ENCODE assay signal across 32 cellular contexts in genomic region chr16:52554334-52554733, GRCh38. TPM values are rescaled to one million over a fixed set of nuclear protein-coding genes. Genes with fewer than 3 reads are reported as not detected.
"Had no signal": no experiment of that assay in that cellular context is flagged by ENCODE, and none has a peak within 500 bp of the region (broad histone marks: within the 10 kb centered on the region; RNA-seq: fewer than 3 reads in every experiment).

No MANE protein-coding gene starts in this region.

- H3K9me3 ChIP-seq: ovary, psoas muscle, suprapubic skin, testis, tibial artery, transverse colon, vagina had no signal

- ATAC-seq: natural killer cell; psoas muscle; right cardiac atrium; sciatic nerve; stimulated activated memory B cell treated with anti-CD40 and anti-IgM and Interleukin-4, amounts not matched to agents 10 μg/mL and 1 μg/mL and 100 μg/mL, for 72 hours; stimulated activated naive CD8-positive, alpha-beta T cell treated with anti-CD3 and anti-CD28 coated beads, Interleukin-15, amount 100 ng/mL, for 72 hours; stimulated activated naive CD8-positive, alpha-beta T cell treated with anti-CD3 and anti-CD28 coated beads, Interleukin-15, Interleukin-2, amounts not matched to agents 100 U/mL and 50 U/mL, for 24 hours had no signal

- H3K4me1 Mint-ChIP-seq: natural killer cell; nephron; stimulated activated memory B cell treated with anti-CD40 and anti-IgM and Interleukin-4, amounts not matched to agents 10 μg/mL and 1 μg/mL and 100 μg/mL, for 72 hours; stimulated activated naive CD8-positive, alpha-beta T cell treated with anti-CD3 and anti-CD28 coated beads, Interleukin-15, amount 100 ng/mL, for 72 hours had no signal

- H3K27me3 Mint-ChIP-seq: progenitor cell of endocrine pancreas had no signal

- H3K9ac ChIP-seq: neural progenitor cell, parathyroid adenoma had no signal

- H3K79me2 ChIP-seq: parathyroid adenoma had no signal

- H3K27ac ChIP-seq: neural progenitor cell, ovary, parathyroid adenoma, psoas muscle, skin epidermis, spleen, suprapubic skin, testis, tibial artery, vagina had no signal

- H3K4me2 ChIP-seq: smooth muscle cell had no signal

- H3K36me3 ChIP-seq: neural progenitor cell, ovary, spleen, suprapubic skin, tibial artery, transverse colon, vagina had no signal

- H3K9me3 Mint-ChIP-seq: stimulated activated naive CD8-positive, alpha-beta T cell treated with anti-CD3 and anti-CD28 coated beads, Interleukin-15, amount 100 ng/mL, for 72 hours had no signal

- DNase-seq: natural killer cell; occipital lobe; ovary; posterior cingulate gyrus; psoas muscle; right cardiac atrium; spleen; stimulated activated CD4-positive, alpha-beta T cell treated with anti-CD3 and anti-CD28 coated beads, Interleukin-12 subunit alpha, Interleukin-12 subunit beta, amount 100 ng/mL, for 4 hours; stimulated activated CD4-positive, alpha-beta T cell treated with anti-CD3 and anti-CD28 coated beads, Interleukin-1b, Interleukin-23, amount 100 ng/mL, for 48 hours; stimulated activated CD4-positive, alpha-beta T cell treated with anti-CD3 and anti-CD28 coated beads, Interleukin-4, amount 100 ng/mL, for 1 hour; stimulated activated CD4-positive, alpha-beta T cell treated with anti-CD3 and anti-CD28 coated beads, Interleukin-4, amount 100 ng/mL, for 4 hours; stimulated activated CD8-positive, alpha-beta memory T cell treated with anti-CD3 and anti-CD28 coated beads, Interleukin-4, amount 100 ng/mL, for 48 hours; stimulated activated naive CD4-positive, alpha-beta T cell; stimulated activated naive CD8-positive, alpha-beta T cell treated with anti-CD3 and anti-CD28 coated beads, Interleukin-15, amount 100 ng/mL, for 72 hours; stimulated activated naive CD8-positive, alpha-beta T cell treated with anti-CD3 and anti-CD28 coated beads, Interleukin-15, Interleukin-2, amounts not matched to agents 100 U/mL and 50 U/mL, for 24 hours; substantia nigra; testis; tibial artery; transverse colon had no signal

- FAIRE-seq: urothelium cell line had no signal

- H3K27me3 ChIP-seq: neural progenitor cell, ovary, testis, tibial artery, transverse colon, vagina had no signal

- H3K4me1 ChIP-seq: parathyroid adenoma, psoas muscle, spleen, suprapubic skin, testis, tibial artery, vagina had no signal

- H3K36me3 Mint-ChIP-seq: natural killer cell; neural progenitor cell; stimulated activated memory B cell treated with anti-CD40 and anti-IgM and Interleukin-4, amounts not matched to agents 10 μg/mL and 1 μg/mL and 100 μg/mL, for 72 hours; type B pancreatic cell had no signal

- H3K4me3 Mint-ChIP-seq: natural killer cell; nephron; neural progenitor cell; stimulated activated memory B cell treated with anti-CD40 and anti-IgM and Interleukin-4, amounts not matched to agents 10 μg/mL and 1 μg/mL and 100 μg/mL, for 72 hours; stimulated activated naive CD8-positive, alpha-beta T cell treated with anti-CD3 and anti-CD28 coated beads, Interleukin-15, amount 100 ng/mL, for 72 hours; type B pancreatic cell had no signal

- H2AFZ ChIP-seq: neural progenitor cell, parathyroid adenoma had no signal

- H3K27ac Mint-ChIP-seq: natural killer cell; stimulated activated memory B cell treated with anti-CD40 and anti-IgM and Interleukin-4, amounts not matched to agents 10 μg/mL and 1 μg/mL and 100 μg/mL, for 72 hours; stimulated activated naive CD8-positive, alpha-beta T cell treated with anti-CD3 and anti-CD28 coated beads, Interleukin-15, amount 100 ng/mL, for 72 hours had no signal

- H3K4me3 ChIP-seq: neural progenitor cell, ovary, psoas muscle, skin epidermis, smooth muscle cell, spleen, suprapubic skin, testis, tibial artery, transverse colon, vagina had no signal

RNA-seq across cellular contexts. Expression of gene TOX3, which starts 7.4 kb away (rescaled TPM):
- total RNA-seq: natural killer cell, osteoblast, psoas muscle, right cardiac atrium, spleen had no signal
